In genomic region chr7:75694636-75695035, GRCh38 we compare ENCODE assay signal across 1 cellular context.
A peak's percentile ranks its signal among the peaks of the same experiment; 100 is the strongest.
TF ChIP-seq lines count a peak whose summit lies in the region.

No MANE protein-coding gene starts in this region.

TF ChIP-seq in K562, 482 proteins besides CTCF, POLR2A, EP300 and RAD21 (continued from another document):
- TF ChIP-seq JUN (IDR thresholded peaks at IDR 0.05; ENCODE audit: borderline replicate concordance, low read depth, low read length) (no peak), JUN (CRISPR knock-in tag; IDR thresholded peaks at IDR 0.05; ENCODE audit: borderline replicate concordance) (no peak), HDGF (IDR thresholded peaks at IDR 0.05) (no peak), CBFA2T3 (IDR thresholded peaks at IDR 0.05) (peak; percentile 89), LCOR (CRISPR knock-in tag; IDR thresholded peaks at IDR 0.05) (peak; percentile 79), CTBP1 (IDR thresholded peaks at IDR 0.05; ENCODE audit: borderline replicate concordance) (peak; percentile 28; the same call in 1 of the 2 replicates), SMARCA5 (IDR thresholded peaks at IDR 0.05) (0 out of 2 replicates have a peak, but pooled peaks have one; percentile 35), TOE1 (IDR thresholded peaks at IDR 0.05; ENCODE audit: borderline replicate concordance) (peak; percentile 27; the same call in 1 of the 2 replicates), TOE1 (CRISPR knock-in tag; IDR thresholded peaks at IDR 0.05; ENCODE audit: borderline replicate concordance, low read depth) (no peak)
